ENCODE assay signal across 8 cellular contexts in genomic region chr5:55308254-55308836, GRCh38. TPM values are rescaled to one million over a fixed set of nuclear protein-coding genes. Genes with fewer than 3 reads are reported as not detected.
DNase-seq lines count a peak whose midpoint lies in the region; ATAC-seq and TF ChIP-seq lines count a peak whose summit lies in the region.

No MANE protein-coding gene starts in this region.

- peak overlapping the region; percentile 72; the same call in 1 of the 2 replicates for H3K14ac ChIP-seq in H9 (ENCODE audit: insufficient read depth, low read length)

- POLR2A ChIA-PET in OCI-LY7 (lab: Charles Lee), result interaction anchor here (0.6 to 2.2 kb wide), 7 partner anchors 11 to 1379 kb away, joined by 3 to 9 read pairs (median 5); no protein-coding TSS in a partner anchor

- H3K4me1 ChIP-seq in H9 (ENCODE audit: insufficient read depth, low read length) (peaks cover 2% of the 10 kb centered on the region; the same call in 1 of the 2 replicates), OCI-LY7 (ENCODE audit: insufficient read depth, low read length, poor library complexity, severe bottlenecking) (peaks cover 42% of the 10 kb centered on the region), mononuclear cell (ENCODE audit: insufficient read depth, low read length) (peaks cover 59% of the 10 kb centered on the region)

- H3K36me3 Mint-ChIP-seq in H9 (ENCODE audit: insufficient read depth in 1 of 3, low read depth in 3 of 3), result peaks cover 7 to 16% (median 11%) of the 10 kb centered on the region in 3 experiments; a peak in 5 of 7 replicates

- H2AK5ac ChIP-seq in H9 (ENCODE audit: insufficient read length, low read length), result no peak overlapping the region

- H2BK12ac ChIP-seq in H9 (ENCODE audit: insufficient read length, low read depth, low read length), result no peak overlapping the region

- H3K9ac ChIP-seq in H9 (ENCODE audit: extremely low read depth, insufficient read length, low read length), result peak overlapping the region; percentile 86

- no peak overlapping the region for H2BK20ac ChIP-seq in H9 (ENCODE audit: low read depth, low read length, poor library complexity, severe bottlenecking)

- H3K27ac ChIP-seq in H9 (ENCODE audit: insufficient read length, low read depth, low read length) (no peak overlapping the region), OCI-LY7 (ENCODE audit: low read depth, low read length, poor library complexity, severe bottlenecking) (peak overlapping the region; percentile 63), cingulate gyrus (ENCODE audit: low read depth, low read length) (peak overlapping the region; percentile 84)

- H2BK120ac ChIP-seq in H9 (ENCODE audit: low read depth, low read length, poor library complexity, severe bottlenecking), result no peak overlapping the region

- H3K79me1 ChIP-seq in H9 (ENCODE audit: insufficient read depth, low read depth, low read length, poor library complexity, severe bottlenecking), result peaks cover 3% of the 10 kb centered on the region

- peaks cover 48% of the 10 kb centered on the region; the same call in 1 of the 2 replicates for H3K79me2 ChIP-seq in H9 (ENCODE audit: insufficient read depth, low read length)
- peaks cover 92% of the 10 kb centered on the region for H3K79me2 ChIP-seq in OCI-LY7 (ENCODE audit: insufficient read depth, low read depth, low read length)

- no peaks in the 10 kb centered on the region for H3K9me3 Mint-ChIP-seq in H9

- no peaks in the 10 kb centered on the region for H3K27me3 ChIP-seq in H9 (ENCODE audit: insufficient read depth, low read length)
- H3K27me3 ChIP-seq in mononuclear cell (ENCODE audit: insufficient read depth, low read length), result no peaks in the 10 kb centered on the region

- H3K4me1 Mint-ChIP-seq in H9, result peaks cover 4 to 9% of the 10 kb centered on the region in 2 experiments

- H2AFZ ChIP-seq in H9 (ENCODE audit: low read length) (no peak overlapping the region), OCI-LY7 (ENCODE audit: low read length) (peak overlapping the region; percentile 89)

- CTCF ChIA-PET in OCI-LY7 (lab: Charles Lee; ENCODE audit: unreplicated experiment), result no interaction called here

- peak overlapping the region; percentile 44 for H2BK5ac ChIP-seq in H9 (ENCODE audit: insufficient read length, low read length)

- H3K4me2 ChIP-seq in H9 (ENCODE audit: insufficient read depth, insufficient read length, low read length), result peak overlapping the region; percentile 80
- peak overlapping the region; percentile 97 for H3K4me2 ChIP-seq in OCI-LY7 (ENCODE audit: low read length)

- H3T11ph ChIP-seq in H9 (ENCODE audit: low read length), result no peak overlapping the region

- peaks cover 46% of the 10 kb centered on the region for H3K36me3 ChIP-seq in OCI-LY7 (ENCODE audit: insufficient read depth, low read length)

- H3K4me3 ChIP-seq in OCI-LY7 (ENCODE audit: low read depth, low read length, poor library complexity, severe bottlenecking) (peak overlapping the region; percentile 91), mononuclear cell (ENCODE audit: low read length) (peak overlapping the region; percentile 80)

- no peak overlapping the region for H2BK15ac ChIP-seq in H9 (ENCODE audit: low read depth, low read length)

- no peak for ATAC-seq in HG02870 (IDR thresholded peaks at IDR 0.05; ENCODE audit: unreplicated experiment)
- ATAC-seq in GM21825 (IDR thresholded peaks at IDR 0.05; ENCODE audit: unreplicated experiment), result no peak

- H3K9me3 ChIP-seq in H9 (ENCODE audit: control insufficient read depth, low read depth, low read length) (no peaks in the 10 kb centered on the region), OCI-LY7 (ENCODE audit: low read length) (peaks cover 20% of the 10 kb centered on the region), mononuclear cell (ENCODE audit: low read depth, low read length) (no peaks in the 10 kb centered on the region)

- no peak overlapping the region for H3K27ac Mint-ChIP-seq in H9

- BruUV-seq in OCI-LY7 (replicated peaks; lab: Mats Ljungman, UMichigan), result TSS peak; percentile 72

- H3K18ac ChIP-seq in H9 (ENCODE audit: insufficient read length, low read depth, low read length), result peak overlapping the region; percentile 31

- H3K4me3 Mint-ChIP-seq in H9, result no peak overlapping the region

- intact Hi-C loops in OCI-LY7 (cut with micrococcal nuclease; ENCODE audit: unreplicated experiment), result loop anchor here (5.0 kb wide), 2 partner anchors 81 to 136 kb away; partner anchors contain the start of genes CDC20B and MCIDAS

- H3K27me3 Mint-ChIP-seq in H9 (ENCODE audit: low read depth), result no peaks in the 10 kb centered on the region

- DNase-seq in NCI-H1092 treated with DMSO at 0.1 percent for 48 hours (lab: John Stamatoyannopoulos, UW) (peak; percentile 42), NCI-H1092 (lab: John Stamatoyannopoulos, UW) (no peak), H9 (no peak), OCI-LY7 (ENCODE audit: low spot score) (peak; percentile 56)

- peak overlapping the region; percentile 59 for H3K56ac ChIP-seq in H9 (ENCODE audit: insufficient read length, low read depth, low read length)

- no peak overlapping the region for H4K8ac ChIP-seq in H9 (replicated peaks; ENCODE audit: insufficient read length, low read depth, low read length)

- WGBS in H9 (ENCODE audit: extremely low coverage, insufficient read length, low lambda C conversion rate), result 100% methylated on average over 1 of the region's 13 CpGs

- H4K5ac ChIP-seq in H9 (ENCODE audit: insufficient read length, low read depth, low read length), result peak overlapping the region; percentile 79

- H4K91ac ChIP-seq in H9 (ENCODE audit: insufficient read length, low read depth, low read length), result no peak overlapping the region

- no peak; the same call in 2 of the 3 replicates for TF ChIP-seq CTCF in H9 (conservative IDR thresholded peaks at IDR 0.05)
- peak; percentile 73 for TF ChIP-seq CTCF in OCI-LY7 (conservative IDR thresholded peaks at IDR 0.05; ENCODE audit: low read length)

- no peaks in the 10 kb centered on the region for H4K20me1 ChIP-seq in H9 (ENCODE audit: control insufficient read depth, insufficient read depth, insufficient read length)
- peaks cover 10% of the 10 kb centered on the region; the same call in 1 of the 2 replicates for H4K20me1 ChIP-seq in OCI-LY7 (ENCODE audit: insufficient read depth, low read length)

- H3K4ac ChIP-seq in H9 (ENCODE audit: low read depth, low read length), result no peak overlapping the region; the same call in 1 of the 2 replicates

- peaks cover 3% of the 10 kb centered on the region for H3K23me2 ChIP-seq in H9 (ENCODE audit: insufficient read length, low read depth, low read length, poor library complexity, severe bottlenecking)

- no peaks in the 10 kb centered on the region for H3K9me2 ChIP-seq in OCI-LY7 (ENCODE audit: insufficient read depth, low read length)

- no peak overlapping the region for H3K23ac ChIP-seq in H9 (ENCODE audit: insufficient read length, low read depth, low read length)

RNA-seq across cellular contexts. Expression of gene MTREX, which starts 0.6 kb away (rescaled TPM):
- total RNA-seq in H9 (2021) (123 and 132 TPM in 2 replicates), OCI-LY7 (2022) (118 and 125 TPM in 2 replicates), mononuclear cell (142 TPM)
- 62.7 and 84.7 TPM in 2 replicates for total RNA-seq in OCI-LY7 (2014; rRNA removed; shearing (Covaris generic))

RNA-seq across cellular contexts. Expression of gene DHX29, which starts 0.9 kb away (rescaled TPM):
- total RNA-seq in H9 (2021) (30.3 and 30.9 TPM in 2 replicates), OCI-LY7 (2022) (17.4 and 19.9 TPM in 2 replicates), mononuclear cell (23.6 TPM)
- total RNA-seq in OCI-LY7 (2014; rRNA removed; shearing (Covaris generic)), result 12.7 and 13.2 TPM in 2 replicates

Comparison
In these comparisons a context has a peak if more than half of its experiments do, and no peak if none do; other contexts are left out.
1. DNase-seq: peak in NCI-H1092 treated with DMSO at 0.1 percent for 48 hours (single experiment) and OCI-LY7 (single experiment); none in NCI-H1092 (single experiment) and H9 (single experiment).